ENCODE assay signal across 8 cellular contexts in genomic region chr4:3442959-3443749, GRCh38. TPM values are rescaled to one million over a fixed set of nuclear protein-coding genes. Genes with fewer than 3 reads are reported as not detected.
DNase-seq lines count a peak whose midpoint lies in the region; TF ChIP-seq lines count a peak whose summit lies in the region.

No MANE protein-coding gene starts in this region.

- H3K4me3 ChIP-seq in kidney epithelial cell (ENCODE audit: low read depth, low read length): no peak overlapping the region

- peak; percentile 40 to 42 for DNase-seq in NCI-H2081 (lab: John Stamatoyannopoulos, UW)
- DNase-seq in NCI-H2081 treated with DMSO at 0.1 percent for 48 hours (lab: John Stamatoyannopoulos, UW): no peak
- DNase-seq in HPDE6-E6E7 (ENCODE audit: extremely low spot score): peak; percentile 73
- DNase-seq in T-helper 9 cell: peak; percentile 62
- DNase-seq in astrocyte of the hippocampus (ENCODE audit: low read depth, low spot score): peak; percentile 67
- DNase-seq in kidney epithelial cell (ENCODE audit: low read depth): no peak
- DNase-seq in stimulated activated CD4-positive, alpha-beta T cell treated with anti-CD3 and anti-CD28 coated beads, TNF-alpha, amount 100 ng/mL, for 48 hours (ENCODE audit: low read depth in 3 of 3): peak; percentile 44 to 58 (median 45)
- no peak for DNase-seq in NK-92 (lab: John Stamatoyannopoulos, UW; ENCODE audit: unreplicated experiment)

- no peaks in the 10 kb centered on the region for H3K36me3 ChIP-seq in kidney epithelial cell (ENCODE audit: control insufficient read depth, insufficient read depth, low read length)

- TF ChIP-seq CTCF in kidney epithelial cell (IDR thresholded peaks at IDR 0.05; ENCODE audit: insufficient read depth, low read length, poor library complexity, severe bottlenecking): peak; percentile 93

- peaks cover 2% of the 10 kb centered on the region for H3K27me3 ChIP-seq in kidney epithelial cell (ENCODE audit: control insufficient read depth, insufficient read depth, low read length)

RNA-seq across cellular contexts. Expression of gene HGFAC, which starts 1.4 kb away (rescaled TPM):
- not detected in 2 replicates for total RNA-seq in kidney epithelial cell

RNA-seq across cellular contexts. Expression of gene DOK7, which starts 20.0 kb away (rescaled TPM):
- 4.5 and 6.9 TPM in 2 replicates for total RNA-seq in kidney epithelial cell

Comparison
In these comparisons a context has a peak if more than half of its experiments do, and no peak if none do; other contexts are left out.
1. DNase-seq: peak in NCI-H2081 (2 of 2), HPDE6-E6E7 (single experiment), T-helper 9 cell (single experiment), astrocyte of the hippocampus (single experiment) and stimulated activated CD4-positive, alpha-beta T cell treated with anti-CD3 and anti-CD28 coated beads, TNF-alpha, amount 100 ng/mL, for 48 hours (3 of 3); none in NCI-H2081 treated with DMSO at 0.1 percent for 48 hours (single experiment), kidney epithelial cell (single experiment) and NK-92 (single experiment).